23 cellular contexts compared by ENCODE assay signal in the genomic region with DNA sequence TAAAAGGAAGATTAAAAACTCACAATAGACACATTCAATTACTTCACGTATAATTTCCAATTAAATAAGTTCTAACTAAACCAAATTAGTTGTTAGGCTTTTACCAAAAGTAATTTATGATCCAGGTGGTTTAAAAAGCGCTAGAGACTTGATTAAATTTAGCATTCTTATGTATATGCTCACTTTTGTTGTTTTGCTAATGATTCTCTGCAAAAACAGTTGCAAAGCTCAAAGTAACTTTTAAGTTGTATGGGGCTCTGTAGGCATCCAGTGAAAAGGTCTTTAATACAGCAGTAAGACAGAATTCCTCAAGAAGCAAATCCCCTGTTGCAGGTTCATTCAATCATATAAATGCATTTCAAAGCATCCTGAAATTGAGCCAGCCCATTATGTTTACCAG.
"Had no signal": no experiment of that assay in that cellular context is flagged by ENCODE, and none has a peak within 500 bp of the region (broad histone marks: within the 10 kb centered on the region; RNA-seq: fewer than 3 reads in every experiment).

No MANE protein-coding gene starts in this region.

- H3K36me3 ChIP-seq: right lobe of liver, suprapubic skin, transverse colon, upper lobe of right lung, uterus had no signal

- ATAC-seq: left lobe of liver; mucosa of descending colon; natural killer cell treated with Interleukin-12 subunit alpha and Interleukin-12 subunit beta and Interleukin-15 and Interleukin-18, amount 100 ng/mL, for 72 hours; right lobe of liver; stimulated activated naive B cell treated with anti-CD40 and anti-IgM and Interleukin-4, amounts not matched to agents 10 μg/mL and 1 μg/mL and 100 μg/mL, for 72 hours; stimulated activated naive CD8-positive, alpha-beta T cell treated with anti-CD3 and anti-CD28 coated beads, Interleukin-15, amount 100 ng/mL, for 72 hours; upper lobe of right lung had no signal

- H3K4me3 Mint-ChIP-seq: memory B cell; mesothelial cell of epicardium; naive B cell; natural killer cell treated with Interleukin-12 subunit alpha and Interleukin-12 subunit beta and Interleukin-15 and Interleukin-18, amount 100 ng/mL, for 72 hours; neural crest cell; stimulated activated naive B cell treated with anti-CD40 and anti-IgM and Interleukin-4, amounts not matched to agents 10 μg/mL and 1 μg/mL and 100 μg/mL, for 72 hours; stimulated activated naive CD8-positive, alpha-beta T cell treated with anti-CD3 and anti-CD28 coated beads, Interleukin-15, amount 100 ng/mL, for 72 hours had no signal

- H3K27ac Mint-ChIP-seq: memory B cell; mesothelial cell of epicardium; naive B cell; natural killer cell treated with Interleukin-12 subunit alpha and Interleukin-12 subunit beta and Interleukin-15 and Interleukin-18, amount 100 ng/mL, for 72 hours; progenitor cell of endocrine pancreas; stimulated activated naive B cell treated with anti-CD40 and anti-IgM and Interleukin-4, amounts not matched to agents 10 μg/mL and 1 μg/mL and 100 μg/mL, for 72 hours; stimulated activated naive CD8-positive, alpha-beta T cell treated with anti-CD3 and anti-CD28 coated beads, Interleukin-15, amount 100 ng/mL, for 72 hours had no signal

- H3K27ac ChIP-seq: dorsolateral prefrontal cortex, parathyroid adenoma, right lobe of liver, suprapubic skin, transverse colon, upper lobe of right lung, uterus had no signal

- H3K27me3 Mint-ChIP-seq: memory B cell; naive B cell; progenitor cell of endocrine pancreas; stimulated activated naive B cell treated with anti-CD40 and anti-IgM and Interleukin-4, amounts not matched to agents 10 μg/mL and 1 μg/mL and 100 μg/mL, for 72 hours; stimulated activated naive CD8-positive, alpha-beta T cell treated with anti-CD3 and anti-CD28 coated beads, Interleukin-15, amount 100 ng/mL, for 72 hours had no signal

- H3K9me3 Mint-ChIP-seq: memory B cell; mesothelial cell of epicardium; naive B cell; natural killer cell treated with Interleukin-12 subunit alpha and Interleukin-12 subunit beta and Interleukin-15 and Interleukin-18, amount 100 ng/mL, for 72 hours; stimulated activated naive B cell treated with anti-CD40 and anti-IgM and Interleukin-4, amounts not matched to agents 10 μg/mL and 1 μg/mL and 100 μg/mL, for 72 hours; stimulated activated naive CD8-positive, alpha-beta T cell treated with anti-CD3 and anti-CD28 coated beads, Interleukin-15, amount 100 ng/mL, for 72 hours had no signal

- H3K27me3 ChIP-seq: dorsolateral prefrontal cortex, right lobe of liver, suprapubic skin, transverse colon, upper lobe of right lung, uterus had no signal

- H3K9ac ChIP-seq: parathyroid adenoma had no signal

- H3K36me3 Mint-ChIP-seq: naive B cell; natural killer cell treated with Interleukin-12 subunit alpha and Interleukin-12 subunit beta and Interleukin-15 and Interleukin-18, amount 100 ng/mL, for 72 hours; stimulated activated naive B cell treated with anti-CD40 and anti-IgM and Interleukin-4, amounts not matched to agents 10 μg/mL and 1 μg/mL and 100 μg/mL, for 72 hours had no signal

- DNase-seq: dorsolateral prefrontal cortex; effector CD4-positive, alpha-beta T cell; kidney; mucosa of descending colon; naive B cell; right lobe of liver; small intestine; stimulated activated CD4-positive, alpha-beta T cell treated with anti-CD3 and anti-CD28 coated beads, Interleukin-15, amount 100 ng/mL, for 24 hours; stimulated activated CD4-positive, alpha-beta T cell treated with anti-CD3 and anti-CD28 coated beads, Interleukin-2, amount 100 ng/mL, for 48 hours; stimulated activated naive B cell treated with anti-CD40 and anti-IgM and Interleukin-4, amounts not matched to agents 10 μg/mL and 1 μg/mL and 100 μg/mL, for 72 hours; stimulated activated naive CD8-positive, alpha-beta T cell treated with anti-CD3 and anti-CD28 coated beads, Interleukin-15, amount 100 ng/mL, for 72 hours; transverse colon; upper lobe of right lung; uterus had no signal

- H2AFZ ChIP-seq: parathyroid adenoma had no signal

- H3K4me3 ChIP-seq: dorsolateral prefrontal cortex, lung, mucosa of descending colon, right lobe of liver, suprapubic skin, transverse colon, upper lobe of right lung, uterus had no signal

- H3K4me1 Mint-ChIP-seq: mesothelial cell of epicardium; neural crest cell; stimulated activated naive CD8-positive, alpha-beta T cell treated with anti-CD3 and anti-CD28 coated beads, Interleukin-15, amount 100 ng/mL, for 72 hours had no signal

- H3K9me3 ChIP-seq: mucosa of descending colon, right lobe of liver, suprapubic skin, transverse colon, upper lobe of right lung, uterus had no signal

- H3K79me2 ChIP-seq: parathyroid adenoma had no signal

- H3K4me1 ChIP-seq: parathyroid adenoma, suprapubic skin, transverse colon, upper lobe of right lung, uterus had no signal
